ENCODE assay signal across 18 cellular contexts in the genomic region with DNA sequence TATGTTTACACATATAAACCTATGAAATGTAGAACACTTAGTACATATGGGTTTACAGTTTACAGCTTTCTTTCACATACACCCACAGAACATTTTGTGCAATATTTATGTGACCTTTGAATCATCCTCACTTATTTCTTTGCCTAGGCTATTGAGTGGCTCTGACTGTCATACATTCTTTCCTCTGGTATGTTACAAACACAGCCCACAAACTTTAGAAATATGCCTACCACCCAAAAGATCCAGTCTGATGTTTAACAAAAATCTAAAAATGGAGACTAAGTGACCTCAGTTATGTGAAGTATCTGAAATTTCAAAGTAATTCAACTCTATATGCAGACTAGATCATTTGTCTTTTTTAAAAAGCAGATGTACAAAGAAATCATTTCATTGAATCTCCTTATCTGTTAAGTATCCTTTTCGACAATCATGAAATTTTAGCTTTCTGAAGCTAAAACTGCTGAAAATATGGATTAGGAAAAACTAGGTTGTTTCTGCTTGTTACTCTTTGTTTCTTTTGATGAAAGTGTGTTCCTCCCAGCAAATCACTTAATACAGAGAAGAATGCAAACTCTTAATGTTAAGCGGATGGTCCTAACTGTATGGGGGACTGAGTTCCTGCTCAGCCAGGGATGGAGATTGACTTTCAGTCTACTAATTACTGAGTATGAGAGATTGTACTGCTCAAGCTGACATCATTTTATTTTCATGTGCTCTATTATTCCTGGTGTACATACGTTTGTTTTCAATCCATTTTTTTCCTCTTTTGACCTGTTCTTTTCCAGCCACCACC. TPM values are rescaled to one million over a fixed set of nuclear protein-coding genes. Genes with fewer than 3 reads are reported as not detected.
DNase-seq lines count a peak whose midpoint lies in the region; ATAC-seq and TF ChIP-seq lines count a peak whose summit lies in the region.
"Had no signal": no experiment of that assay in that cellular context is flagged by ENCODE, and none has a peak within 500 bp of the region (broad histone marks: within the 10 kb centered on the region; RNA-seq: fewer than 3 reads in every experiment).

No MANE protein-coding gene starts in this region.

- H3K9me3 ChIP-seq in right lobe of liver: no peaks in the 10 kb centered on the region
- no peaks in the 10 kb centered on the region for H3K9me3 ChIP-seq in effector memory CD4-positive, alpha-beta T cell (ENCODE audit: control insufficient read depth, low read length)
- H3K9me3 ChIP-seq: gastrocnemius medialis, vagina had no signal

- TF ChIP-seq CTCF in epithelial cell of proximal tubule (conservative IDR thresholded peaks at IDR 0.05; ENCODE audit: low read depth, low read length) (no peak), right lobe of liver (IDR thresholded peaks at IDR 0.05) (no peak)

- no peak for TF ChIP-seq POLR2A in right lobe of liver (IDR thresholded peaks at IDR 0.05)

- H3K4me3 ChIP-seq in epithelial cell of proximal tubule (ENCODE audit: low read depth, low read length) (no peak overlapping the region), right lobe of liver (no peak overlapping the region)
- H3K4me3 ChIP-seq in effector memory CD4-positive, alpha-beta T cell (ENCODE audit: insufficient read depth, low read depth, low read length, poor library complexity, severe bottlenecking): no peak overlapping the region
- H3K4me3 ChIP-seq: gastrocnemius medialis, vagina had no signal

- WGBS in right lobe of liver (ENCODE audit: insufficient coverage, low coverage, low lambda C conversion rate, missing lambda C conversion rate): 67% methylated on average over 2 of the region's 3 CpGs

- H3K27ac ChIP-seq in right lobe of liver: no peak overlapping the region
- no peak overlapping the region for H3K27ac ChIP-seq in effector memory CD4-positive, alpha-beta T cell (ENCODE audit: insufficient read depth, low read length, poor library complexity, severe bottlenecking)
- H3K27ac ChIP-seq: gastrocnemius medialis, vagina had no signal

- H3K36me3 ChIP-seq in right lobe of liver: no peaks in the 10 kb centered on the region
- no peaks in the 10 kb centered on the region for H3K36me3 ChIP-seq in effector memory CD4-positive, alpha-beta T cell (ENCODE audit: control insufficient read depth, insufficient read depth, low read length)
- H3K36me3 ChIP-seq: gastrocnemius medialis, vagina had no signal

- intact Hi-C loops in right lobe of liver (cut with DNase I): no loop called here

- no peaks in the 10 kb centered on the region for H3K27me3 ChIP-seq in right lobe of liver
- H3K27me3 ChIP-seq in effector memory CD4-positive, alpha-beta T cell (replicated peaks; ENCODE audit: control insufficient read depth, insufficient read depth, low read length, poor library complexity, severe bottlenecking): no peaks in the 10 kb centered on the region
- H3K27me3 ChIP-seq: gastrocnemius medialis, vagina had no signal

- ATAC-seq in right lobe of liver: peak in 3 of 4 donors; percentile 28 to 85 (median 40)
- ATAC-seq: gastrocnemius medialis had no signal

- H3K4me1 ChIP-seq in right lobe of liver: no peaks in the 10 kb centered on the region
- H3K4me1 ChIP-seq in effector memory CD4-positive, alpha-beta T cell (ENCODE audit: control insufficient read depth, insufficient read depth, low read length, poor library complexity, severe bottlenecking): no peaks in the 10 kb centered on the region
- H3K4me1 ChIP-seq: gastrocnemius medialis, vagina had no signal

- DNase-seq in AG08396 (ENCODE audit: low spot score) (peak; percentile 61), M059J (ENCODE audit: low read depth) (peak; percentile 67), epithelial cell of proximal tubule (ENCODE audit: low read depth) (peak; percentile 13), right lobe of liver (no peak), H4 (ENCODE audit: low spot score) (no peak)
- no peak for DNase-seq in activated effector memory CD4-positive, alpha-beta T cell treated with anti-CD3 and anti-CD28 coated beads, Interleukin-2, amount 50 U/mL, for 16 hours
- DNase-seq in activated CD4-positive, alpha-beta T cell treated with anti-CD3 and anti-CD28 coated beads for 48 hours: no peak
- no peak for DNase-seq in effector memory CD4-positive, alpha-beta T cell
- DNase-seq: amygdala; DMS 273 treated with DMSO at 0.1 percent for 48 hours; gastrocnemius medialis; midbrain; nucleus accumbens; SHP77 treated with DMSO at 0.1 percent for 48 hours; stimulated activated CD4-positive, alpha-beta T cell treated with anti-CD3 and anti-CD28 coated beads, Interleukin-12 subunit alpha, Interleukin-12 subunit beta, amount 100 ng/mL, for 4 hours; T1000 had no signal

RNA-seq across cellular contexts. Expression of a gene that starts 27.7 kb away (rescaled TPM):
- total RNA-seq in M059J (2014; rRNA removed; shearing (Covaris generic)): not detected in 2 replicates
- total RNA-seq in epithelial cell of proximal tubule (not detected in 2 replicates), right lobe of liver (not detected)
- total RNA-seq in H4 (2014; rRNA removed; shearing (Covaris generic)): not detected in 2 replicates
- total RNA-seq: dermis microvascular lymphatic vessel endothelial cell, gastrocnemius medialis, vagina had no signal

Comparison
In these comparisons a context has a peak if more than half of its experiments do, and no peak if none do; other contexts are left out.
1. DNase-seq: peak in AG08396 (single experiment), M059J (single experiment) and epithelial cell of proximal tubule (single experiment); none in right lobe of liver (0 of 3), activated effector memory CD4-positive, alpha-beta T cell treated with anti-CD3 and anti-CD28 coated beads, Interleukin-2, amount 50 U/mL, for 16 hours (single experiment), H4 (single experiment), activated CD4-positive, alpha-beta T cell treated with anti-CD3 and anti-CD28 coated beads for 48 hours (single experiment) and effector memory CD4-positive, alpha-beta T cell (0 of 3).